In the genomic region with DNA sequence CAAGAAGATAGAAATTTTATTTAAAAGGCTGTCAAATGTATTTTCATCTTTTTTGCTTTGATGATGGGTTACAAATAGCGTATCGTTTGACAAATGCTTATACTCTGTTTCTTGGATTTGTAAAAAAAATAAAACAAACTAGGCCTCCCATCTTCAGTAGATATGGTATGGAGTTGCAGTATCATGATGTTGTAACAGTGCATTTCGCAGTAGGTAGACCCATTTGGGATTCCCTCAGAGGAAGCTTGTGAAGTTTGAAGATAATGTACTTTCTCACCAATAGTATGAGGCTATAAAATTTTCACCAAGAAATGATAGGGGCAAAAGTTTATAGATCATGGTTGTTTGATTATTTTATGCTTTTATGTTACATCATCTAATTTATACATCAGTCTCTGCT, we compare ENCODE assay signal across 12 cellular contexts. TPM values are rescaled to one million over a fixed set of nuclear protein-coding genes. Genes with fewer than 3 reads are reported as not detected.
DNase-seq lines count a peak whose midpoint lies in the region; ATAC-seq and TF ChIP-seq lines count a peak whose summit lies in the region.
"Had no signal": no experiment of that assay in that cellular context is flagged by ENCODE, and none has a peak within 500 bp of the region (broad histone marks: within the 10 kb centered on the region; RNA-seq: fewer than 3 reads in every experiment).

No MANE protein-coding gene starts in this region.

- H3K36me3 ChIP-seq in CD4-positive, alpha-beta memory T cell (ENCODE audit: insufficient read depth, low read length), result no peaks in the 10 kb centered on the region
- no peaks in the 10 kb centered on the region for H3K36me3 ChIP-seq in HEK293 (ENCODE audit: control insufficient read depth in 2 of 2, insufficient read depth in 1 of 2, low read length in 2 of 2)

- intact Hi-C loops in CD4-positive, alpha-beta memory T cell (cut with micrococcal nuclease), result loop anchor here (2.0 to 10.0 kb wide), 2 partner anchors 13 to 205 kb away; no protein-coding TSS in a partner anchor

- TF ChIP-seq CTCF in HEK293 (tag by site-specific recombination; IDR thresholded peaks at IDR 0.05), result no peak

- H3K27me3 ChIP-seq in CD4-positive, alpha-beta memory T cell (ENCODE audit: insufficient read depth, low read length), result no peaks in the 10 kb centered on the region

- H3K4me3 Mint-ChIP-seq in CD4-positive, alpha-beta memory T cell, result peak overlapping the region; percentile 77 to 87 (median 83)
- H3K4me3 Mint-ChIP-seq in activated naive CD8-positive, alpha-beta T cell treated with anti-CD3 and anti-CD28 coated beads, Interleukin-2, amount 50 U/mL, for 24 hours, result peak overlapping the region; percentile 70
- peak overlapping the region; percentile 78 for H3K4me3 Mint-ChIP-seq in natural killer cell treated with Interleukin-12 subunit alpha and Interleukin-12 subunit beta and Interleukin-15 and Interleukin-18, amount 100 ng/mL, for 72 hours

- H3K4me1 Mint-ChIP-seq in CD4-positive, alpha-beta memory T cell, result peaks cover 61 to 85% (median 69%) of the 10 kb centered on the region in 4 donors
- H3K4me1 Mint-ChIP-seq in activated naive CD8-positive, alpha-beta T cell treated with anti-CD3 and anti-CD28 coated beads, Interleukin-2, amount 50 U/mL, for 24 hours, result peaks cover 88% of the 10 kb centered on the region
- peaks cover 58 to 69% of the 10 kb centered on the region in 2 donors for H3K4me1 Mint-ChIP-seq in natural killer cell treated with Interleukin-12 subunit alpha and Interleukin-12 subunit beta and Interleukin-15 and Interleukin-18, amount 100 ng/mL, for 72 hours (ENCODE audit: low read depth in 2 of 2)

- H3K27ac ChIP-seq in CD4-positive, alpha-beta memory T cell (ENCODE audit: low read depth, low read length), result peak overlapping the region; percentile 48
- no peak overlapping the region for H3K27ac ChIP-seq in HEK293 (ENCODE audit: extremely low read depth, low read depth, low read length)

- no peak for ATAC-seq in activated naive CD8-positive, alpha-beta T cell treated with anti-CD3 and anti-CD28 coated beads, Interleukin-2, amount 50 U/mL, for 24 hours
- peak; percentile 48 to 70 for ATAC-seq in natural killer cell treated with Interleukin-12 subunit alpha and Interleukin-12 subunit beta and Interleukin-15 and Interleukin-18, amount 100 ng/mL, for 72 hours
- ATAC-seq in GM18517 (IDR thresholded peaks at IDR 0.05; ENCODE audit: unreplicated experiment) (no peak), HG02870 (IDR thresholded peaks at IDR 0.05; ENCODE audit: unreplicated experiment) (no peak)

- peak overlapping the region; percentile 55 to 93 (median 77) for H3K27ac Mint-ChIP-seq in CD4-positive, alpha-beta memory T cell
- H3K27ac Mint-ChIP-seq in activated naive CD8-positive, alpha-beta T cell treated with anti-CD3 and anti-CD28 coated beads, Interleukin-2, amount 50 U/mL, for 24 hours, result peak overlapping the region; percentile 87
- peak overlapping the region; percentile 74 to 81 for H3K27ac Mint-ChIP-seq in natural killer cell treated with Interleukin-12 subunit alpha and Interleukin-12 subunit beta and Interleukin-15 and Interleukin-18, amount 100 ng/mL, for 72 hours

- POLR2A ChIA-PET in CD4-positive, alpha-beta memory T cell (lab: Charles Lee; ENCODE audit: partially characterized antibody), result interaction anchor here (0.7 to 9.6 kb wide), 15 partner anchors 8 to 107 kb away, joined by 3 to 206 read pairs (median 6); partner anchors contain the start of gene MBNL1
- POLR2A ChIA-PET in HEK293 (lab: Yijun Ruan, JAX), result no interaction called here

- no peak overlapping the region for H3K4me3 ChIP-seq in CD4-positive, alpha-beta memory T cell (ENCODE audit: low read length in 2 of 2)
- no peak overlapping the region for H3K4me3 ChIP-seq in HEK293 (ENCODE audit: low read depth, low read length)

- H3K27me3 Mint-ChIP-seq in CD4-positive, alpha-beta memory T cell, result no peaks in the 10 kb centered on the region
- no peaks in the 10 kb centered on the region for H3K27me3 Mint-ChIP-seq in activated naive CD8-positive, alpha-beta T cell treated with anti-CD3 and anti-CD28 coated beads, Interleukin-2, amount 50 U/mL, for 24 hours
- no peaks in the 10 kb centered on the region for H3K27me3 Mint-ChIP-seq in natural killer cell treated with Interleukin-12 subunit alpha and Interleukin-12 subunit beta and Interleukin-15 and Interleukin-18, amount 100 ng/mL, for 72 hours

- H3K36me3 Mint-ChIP-seq in CD4-positive, alpha-beta memory T cell, result peaks cover 0 to 18% of the 10 kb centered on the region in 2 donors
- peaks cover 3% of the 10 kb centered on the region for H3K36me3 Mint-ChIP-seq in activated naive CD8-positive, alpha-beta T cell treated with anti-CD3 and anti-CD28 coated beads, Interleukin-2, amount 50 U/mL, for 24 hours (ENCODE audit: low read depth)
- no peaks in the 10 kb centered on the region for H3K36me3 Mint-ChIP-seq in natural killer cell treated with Interleukin-12 subunit alpha and Interleukin-12 subunit beta and Interleukin-15 and Interleukin-18, amount 100 ng/mL, for 72 hours

- peaks cover 96% of the 10 kb centered on the region for H3K4me1 ChIP-seq in CD4-positive, alpha-beta memory T cell (ENCODE audit: insufficient read depth, low read length)
- H3K4me1 ChIP-seq in HEK293 (ENCODE audit: control insufficient read depth, insufficient read depth, low read length), result no peaks in the 10 kb centered on the region; the same call in 1 of the 2 replicates

- CTCF ChIA-PET in CD4-positive, alpha-beta memory T cell (lab: Charles Lee; ENCODE audit: partially characterized antibody), result interaction anchor here (0.9 to 2.1 kb wide), 4 partner anchors 46 to 96 kb away, joined by 3 to 10 read pairs (median 4); no protein-coding TSS in a partner anchor
- CTCF ChIA-PET in HEK293 (lab: Yijun Ruan, JAX), result no interaction called here

- H3K9me3 ChIP-seq in CD4-positive, alpha-beta memory T cell (ENCODE audit: control insufficient read depth in 1 of 2, low read length in 2 of 2), result no peaks in the 10 kb centered on the region
- H3K9me3 ChIP-seq in HEK293 (ENCODE audit: control insufficient read depth, insufficient read depth, low read depth, low read length), result no peaks in the 10 kb centered on the region

- DNase-seq in CD4-positive, alpha-beta memory T cell, result no peak
- DNase-seq in activated naive CD8-positive, alpha-beta T cell treated with anti-CD3 and anti-CD28 coated beads, Interleukin-2, amount 50 U/mL, for 24 hours, result no peak
- DNase-seq in natural killer cell treated with Interleukin-12 subunit alpha and Interleukin-12 subunit beta and Interleukin-15 and Interleukin-18, amount 100 ng/mL, for 72 hours (ENCODE audit: low spot score), result no peak
- DNase-seq in stimulated activated naive CD4-positive, alpha-beta T cell treated with Interleukin-2 at 50 U/mL for 16 hours (lab: John Stamatoyannopoulos, UW), result no peak
- DNase-seq in NCI-H526 treated with DMSO at 0.1 percent for 48 hours (lab: John Stamatoyannopoulos, UW), result no peak
- DNase-seq: central memory CD4-positive, alpha-beta T cell; GOT3; NCI-H524 treated with DMSO at 0.1 percent for 48 hours; trophoblast cell had no signal

- H3K9me3 Mint-ChIP-seq in CD4-positive, alpha-beta memory T cell, result no peaks in the 10 kb centered on the region
- no peaks in the 10 kb centered on the region for H3K9me3 Mint-ChIP-seq in activated naive CD8-positive, alpha-beta T cell treated with anti-CD3 and anti-CD28 coated beads, Interleukin-2, amount 50 U/mL, for 24 hours
- H3K9me3 Mint-ChIP-seq in natural killer cell treated with Interleukin-12 subunit alpha and Interleukin-12 subunit beta and Interleukin-15 and Interleukin-18, amount 100 ng/mL, for 72 hours, result no peaks in the 10 kb centered on the region

TF ChIP-seq in HEK293, 187 proteins besides CTCF, POLR2A, EP300 and RAD21:
- 0 out of 2 replicates have a peak, but pooled peaks have one; percentile 7 for TF ChIP-seq PRDM6 (tag by site-specific recombination; IDR thresholded peaks at IDR 0.05)
- no peak for TF ChIP-seq ZNF391 (tag by site-specific recombination; IDR thresholded peaks at IDR 0.05; ENCODE audit: borderline replicate concordance, low read depth)

RNA-seq across cellular contexts. Expression of gene MBNL1, which starts 10.7 kb away (rescaled TPM):
- 100 to 1,000 TPM; 420 to 430 TPM for total RNA-seq in CD4-positive, alpha-beta memory T cell
- 100 to 1,000 TPM; 289 to 302 TPM for polyA plus RNA-seq in CD4-positive, alpha-beta memory T cell
- 100 to 1,000 TPM; 353 to 509 TPM for total RNA-seq in natural killer cell treated with Interleukin-12 subunit alpha and Interleukin-12 subunit beta and Interleukin-15 and Interleukin-18, amount 100 ng/mL, for 72 hours

Comparison
In these comparisons a context has a peak if more than half of its experiments do, and no peak if none do; other contexts are left out.
1. ATAC-seq: peak in natural killer cell treated with Interleukin-12 subunit alpha and Interleukin-12 subunit beta and Interleukin-15 and Interleukin-18, amount 100 ng/mL, for 72 hours (2 of 2); none in activated naive CD8-positive, alpha-beta T cell treated with anti-CD3 and anti-CD28 coated beads, Interleukin-2, amount 50 U/mL, for 24 hours (single experiment), GM18517 (single experiment) and HG02870 (single experiment).
2. Peak in every context shown above with its lines, with median percentiles within 50 percentile points of each other: H3K27ac Mint-ChIP-seq and H3K4me3 Mint-ChIP-seq.